ENCODE assay signal across 11 cellular contexts in genomic region chr6:22910370-22910769, GRCh38.
"Had no signal": no experiment of that assay in that cellular context is flagged by ENCODE, and none has a peak within 500 bp of the region (broad histone marks: within the 10 kb centered on the region; RNA-seq: fewer than 3 reads in every experiment).

No MANE protein-coding gene starts in this region.

- H3K9me3 ChIP-seq: HAP-1 had no signal

- DNase-seq: GM23248, GOT3, H7, H9, HCEC 1CT, HFFc6 had no signal

- H3K4me2 ChIP-seq: GM23338 had no signal

- H3K27ac ChIP-seq: GM23248 had no signal

- H3K36me3 ChIP-seq: HAP-1 had no signal

- H3K27ac Mint-ChIP-seq: GM23338, HFFc6 had no signal

- ATAC-seq: GM23338, HCT116 had no signal

- FAIRE-seq: H1, H54 had no signal

- H3K4me3 ChIP-seq: GM23248, GM23338, HAP-1 had no signal

- H3K9ac ChIP-seq: GM23248 had no signal

- H2AFZ ChIP-seq: GM23248, GM23338 had no signal

- H3K4me3 Mint-ChIP-seq: GM23338, H9, HFFc6 had no signal

- H3K9me3 Mint-ChIP-seq: GM23338, H9, HFFc6 had no signal
